In the genomic region with DNA sequence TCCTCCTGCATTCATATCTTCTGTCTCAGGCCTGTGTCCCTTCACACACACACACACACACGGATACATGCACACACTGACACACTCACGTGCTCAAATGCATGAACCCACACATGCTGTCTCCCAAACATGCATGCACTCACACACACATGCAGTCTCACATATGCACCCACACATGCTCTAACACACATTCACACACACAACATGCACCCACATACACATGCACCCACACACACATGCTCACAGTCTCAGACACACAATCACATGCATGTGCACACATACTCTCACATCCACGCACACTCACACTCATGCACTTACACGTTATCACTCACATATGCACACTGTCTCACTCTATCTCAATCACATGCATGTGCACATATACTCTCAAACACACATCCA, we compare ENCODE assay signal across 19 cellular contexts. TPM values are rescaled to one million over a fixed set of nuclear protein-coding genes. Genes with fewer than 3 reads are reported as not detected.
DNase-seq lines count a peak whose midpoint lies in the region; ATAC-seq and TF ChIP-seq lines count a peak whose summit lies in the region.
"Had no signal": no experiment of that assay in that cellular context is flagged by ENCODE, and none has a peak within 500 bp of the region (broad histone marks: within the 10 kb centered on the region; RNA-seq: fewer than 3 reads in every experiment).

No MANE protein-coding gene starts in this region.

- H3K4me1 ChIP-seq in CD8-positive, alpha-beta memory T cell (ENCODE audit: insufficient read depth, low read length): peaks cover 89% of the 10 kb centered on the region
- H3K4me1 ChIP-seq in lower lobe of right lung: peaks cover 25% of the 10 kb centered on the region

- H3K27me3 ChIP-seq in CD8-positive, alpha-beta memory T cell (ENCODE audit: insufficient read depth, low read length, poor library complexity, severe bottlenecking): no peaks in the 10 kb centered on the region
- no peaks in the 10 kb centered on the region for H3K27me3 ChIP-seq in lower lobe of right lung (ENCODE audit: low read depth)
- H3K27me3 ChIP-seq: adrenal gland; BLaER1 treated with 17β-estradiol and CSF1 and Interleukin-3, amounts not matched to agents 10 nM and 100 nM; esophagus muscularis mucosa had no signal

- H3K36me3 ChIP-seq in CD8-positive, alpha-beta memory T cell (ENCODE audit: insufficient read depth, low read length): no peaks in the 10 kb centered on the region
- H3K36me3 ChIP-seq in lower lobe of right lung: no peaks in the 10 kb centered on the region
- H3K36me3 ChIP-seq: adrenal gland; BLaER1 treated with 17β-estradiol and CSF1 and Interleukin-3, amounts not matched to agents 10 nM and 100 nM; esophagus muscularis mucosa had no signal

- H3K36me3 Mint-ChIP-seq in CD8-positive, alpha-beta memory T cell: peaks cover 4 to 8% (median 4%) of the 10 kb centered on the region in 3 donors

- H3K4me3 Mint-ChIP-seq in CD8-positive, alpha-beta memory T cell: no peak overlapping the region
- H3K4me3 Mint-ChIP-seq: central memory CD8-positive, alpha-beta T cell; nephron progenitor cell; stimulated activated naive CD8-positive, alpha-beta T cell treated with anti-CD3 and anti-CD28 coated beads, Interleukin-15, amount 100 ng/mL, for 72 hours had no signal

- ATAC-seq in GM19043 (IDR thresholded peaks at IDR 0.05; ENCODE audit: low read depth, unreplicated experiment): peak; percentile 0
- ATAC-seq in HG03066 (IDR thresholded peaks at IDR 0.05; ENCODE audit: low read depth, unreplicated experiment): peak; percentile 9
- ATAC-seq in lower lobe of right lung: no peak
- ATAC-seq in HG03378 (IDR thresholded peaks at IDR 0.05; ENCODE audit: unreplicated experiment): no peak
- ATAC-seq in GM18868 (IDR thresholded peaks at IDR 0.05; ENCODE audit: unreplicated experiment): no peak

- TF ChIP-seq CTCF in lower lobe of right lung (IDR thresholded peaks at IDR 0.05): no peak

- intact Hi-C loops in lower lobe of right lung (cut with DNase I): no loop called here

- H3K27me3 Mint-ChIP-seq in CD8-positive, alpha-beta memory T cell: no peaks in the 10 kb centered on the region
- H3K27me3 Mint-ChIP-seq: central memory CD8-positive, alpha-beta T cell; stimulated activated naive CD8-positive, alpha-beta T cell treated with anti-CD3 and anti-CD28 coated beads, Interleukin-15, amount 100 ng/mL, for 72 hours had no signal

- peaks cover 0 to 2% (median 0%) of the 10 kb centered on the region in 5 donors for H3K9me3 Mint-ChIP-seq in CD8-positive, alpha-beta memory T cell
- H3K9me3 Mint-ChIP-seq: central memory CD8-positive, alpha-beta T cell; nephron progenitor cell had no signal

- CTCF ChIA-PET in CD8-positive, alpha-beta memory T cell (lab: Charles Lee): no interaction called here

- no peak for DNase-seq in CD8-positive, alpha-beta memory T cell
- DNase-seq in lower lobe of right lung: no peak
- DNase-seq in central memory CD4-positive, alpha-beta T cell: no peak
- no peak for DNase-seq in stimulated activated CD4-positive, alpha-beta T cell treated with anti-CD3 and anti-CD28 coated beads, Interleukin-1b, Interleukin-23, amount 100 ng/mL, for 48 hours
- DNase-seq: DMS153, GF-D8, NCI-H1694 treated with DMSO at 0.1 percent for 48 hours, NCI-H748 treated with DMSO at 0.1 percent for 48 hours, nephron progenitor cell, SIG-M5 had no signal

- H3K27ac ChIP-seq in CD8-positive, alpha-beta memory T cell (ENCODE audit: low read depth, low read length): no peak overlapping the region
- no peak overlapping the region for H3K27ac ChIP-seq in lower lobe of right lung
- H3K27ac ChIP-seq: esophagus muscularis mucosa had no signal

- H3K4me3 ChIP-seq in CD8-positive, alpha-beta memory T cell (ENCODE audit: low read length): peak overlapping the region; percentile 10
- peak overlapping the region; percentile 9 for H3K4me3 ChIP-seq in lower lobe of right lung
- H3K4me3 ChIP-seq: adrenal gland; BLaER1 treated with 17β-estradiol and CSF1 and Interleukin-3, amounts not matched to agents 10 nM and 100 nM; esophagus muscularis mucosa had no signal

- no peaks in the 10 kb centered on the region for H3K9me3 ChIP-seq in CD8-positive, alpha-beta memory T cell (ENCODE audit: low read length)
- H3K9me3 ChIP-seq in lower lobe of right lung: no peaks in the 10 kb centered on the region
- H3K9me3 ChIP-seq: adrenal gland, esophagus muscularis mucosa had no signal

- peaks cover 23 to 36% (median 32%) of the 10 kb centered on the region in 3 donors for H3K4me1 Mint-ChIP-seq in CD8-positive, alpha-beta memory T cell

- POLR2A ChIA-PET in CD8-positive, alpha-beta memory T cell (lab: Charles Lee): no interaction called here

- no peak overlapping the region for H3K27ac Mint-ChIP-seq in CD8-positive, alpha-beta memory T cell
- H3K27ac Mint-ChIP-seq: nephron progenitor cell; stimulated activated naive CD8-positive, alpha-beta T cell treated with anti-CD3 and anti-CD28 coated beads, Interleukin-15, amount 100 ng/mL, for 72 hours had no signal

RNA-seq across cellular contexts. Expression of a gene that starts 1.9 kb away (rescaled TPM):
- total RNA-seq in CD8-positive, alpha-beta memory T cell: 100 to 1,000 TPM; 150 to 158 TPM
- 39.2 TPM for polyA plus RNA-seq in CD8-positive, alpha-beta memory T cell
- total RNA-seq in lower lobe of right lung: 5.4 TPM

Comparison
In these comparisons a context has a peak if more than half of its experiments do, and no peak if none do; other contexts are left out.
1. ATAC-seq: peak in GM19043 (single experiment) and HG03066 (single experiment); none in lower lobe of right lung (0 of 2), HG03378 (single experiment) and GM18868 (single experiment).
2. RNA of a gene that starts 1.9 kb away (total RNA-seq): 150 to 158 TPM in CD8-positive, alpha-beta memory T cell; 5.4 TPM in lower lobe of right lung (single experiment); every median in the first group is over 10 times any median in the second.